20 cellular contexts compared by ENCODE assay signal in genomic region chr11:133669371-133670046, GRCh38.
"Had no signal": no experiment of that assay in that cellular context is flagged by ENCODE, and none has a peak within 500 bp of the region (broad histone marks: within the 10 kb centered on the region; RNA-seq: fewer than 3 reads in every experiment).

No MANE protein-coding gene starts in this region.

- H3K9me3 Mint-ChIP-seq: activated CD4-positive, alpha-beta memory T cell treated with anti-CD3 and anti-CD28 coated beads, Interleukin-2, amount 10 ng/mL, durations not matched to agents 7 days and 5 days; brain; neural crest cell; stimulated activated naive CD8-positive, alpha-beta T cell treated with anti-CD3 and anti-CD28 coated beads, Interleukin-15, amount 100 ng/mL, for 72 hours had no signal

- H3K27ac Mint-ChIP-seq: activated CD4-positive, alpha-beta memory T cell treated with anti-CD3 and anti-CD28 coated beads, Interleukin-2, amount 10 ng/mL, durations not matched to agents 7 days and 5 days; activated CD4-positive, alpha-beta T cell treated with anti-CD3 and anti-CD28 coated beads for 36 hours; activated naive CD8-positive, alpha-beta T cell; stimulated activated naive CD8-positive, alpha-beta T cell treated with anti-CD3 and anti-CD28 coated beads, Interleukin-15, amount 100 ng/mL, for 72 hours had no signal

- H3K4me1 ChIP-seq: colonic mucosa, heart left ventricle, lower lobe of right lung, upper lobe of right lung had no signal

- H3K27me3 Mint-ChIP-seq: activated CD4-positive, alpha-beta memory T cell treated with anti-CD3 and anti-CD28 coated beads, Interleukin-2, amount 10 ng/mL, durations not matched to agents 7 days and 5 days; stimulated activated naive CD8-positive, alpha-beta T cell treated with anti-CD3 and anti-CD28 coated beads, Interleukin-15, amount 100 ng/mL, for 72 hours had no signal

- H3K27ac ChIP-seq: colonic mucosa, heart left ventricle, lower lobe of right lung, ovary, upper lobe of right lung, WERI-Rb-1 had no signal

- H3K36me3 Mint-ChIP-seq: activated naive CD8-positive, alpha-beta T cell; brain had no signal

- H3K4me1 Mint-ChIP-seq: activated CD4-positive, alpha-beta memory T cell treated with anti-CD3 and anti-CD28 coated beads, Interleukin-2, amount 10 ng/mL, durations not matched to agents 7 days and 5 days; activated CD4-positive, alpha-beta T cell treated with anti-CD3 and anti-CD28 coated beads for 36 hours; stimulated activated naive CD8-positive, alpha-beta T cell treated with anti-CD3 and anti-CD28 coated beads, Interleukin-15, amount 100 ng/mL, for 72 hours had no signal

- H3K36me3 ChIP-seq: colonic mucosa, heart left ventricle, lower lobe of right lung, ovary, upper lobe of right lung, WERI-Rb-1 had no signal

- H3K27me3 ChIP-seq: colonic mucosa, ovary had no signal

- ATAC-seq: activated CD4-positive, alpha-beta T cell treated with anti-CD3 and anti-CD28 coated beads for 36 hours; heart left ventricle; left colon; lower lobe of right lung; sciatic nerve; stimulated activated naive CD8-positive, alpha-beta T cell treated with anti-CD3 and anti-CD28 coated beads, Interleukin-15, amount 100 ng/mL, for 72 hours; upper lobe of right lung had no signal

- H3K9me3 ChIP-seq: colonic mucosa, heart left ventricle, lower lobe of right lung, ovary, upper lobe of right lung had no signal

- H3K4me3 ChIP-seq: colonic mucosa, heart left ventricle, lower lobe of right lung, ovary, upper lobe of right lung had no signal

- DNase-seq: activated CD4-positive, alpha-beta memory T cell treated with anti-CD3 and anti-CD28 coated beads, Interleukin-2, amount 10 ng/mL, durations not matched to agents 7 days and 5 days; activated CD4-positive, alpha-beta T cell treated with anti-CD3 and anti-CD28 coated beads for 36 hours; activated CD8-positive, alpha-beta memory T cell treated with anti-CD3 and anti-CD28 coated beads, Interleukin-2, amount 50 U/mL, for 48 hours; activated gamma-delta T cell treated with Interleukin-2 at 50 U/mL for 16 hours; amygdala; central memory CD4-positive, alpha-beta T cell; colonic mucosa; effector CD8-positive, alpha-beta T cell; heart left ventricle; left colon; lower lobe of right lung; ovary; stimulated activated naive CD8-positive, alpha-beta T cell treated with anti-CD3 and anti-CD28 coated beads, Interleukin-15, amount 100 ng/mL, for 72 hours; T1000; upper lobe of right lung; WERI-Rb-1 had no signal

- H3K4me3 Mint-ChIP-seq: activated CD4-positive, alpha-beta memory T cell treated with anti-CD3 and anti-CD28 coated beads, Interleukin-2, amount 10 ng/mL, durations not matched to agents 7 days and 5 days; activated CD4-positive, alpha-beta T cell treated with anti-CD3 and anti-CD28 coated beads for 36 hours; activated naive CD8-positive, alpha-beta T cell; brain; neural crest cell; stimulated activated naive CD8-positive, alpha-beta T cell treated with anti-CD3 and anti-CD28 coated beads, Interleukin-15, amount 100 ng/mL, for 72 hours had no signal
